1 cellular context compared by ENCODE assay signal in the genomic region with DNA sequence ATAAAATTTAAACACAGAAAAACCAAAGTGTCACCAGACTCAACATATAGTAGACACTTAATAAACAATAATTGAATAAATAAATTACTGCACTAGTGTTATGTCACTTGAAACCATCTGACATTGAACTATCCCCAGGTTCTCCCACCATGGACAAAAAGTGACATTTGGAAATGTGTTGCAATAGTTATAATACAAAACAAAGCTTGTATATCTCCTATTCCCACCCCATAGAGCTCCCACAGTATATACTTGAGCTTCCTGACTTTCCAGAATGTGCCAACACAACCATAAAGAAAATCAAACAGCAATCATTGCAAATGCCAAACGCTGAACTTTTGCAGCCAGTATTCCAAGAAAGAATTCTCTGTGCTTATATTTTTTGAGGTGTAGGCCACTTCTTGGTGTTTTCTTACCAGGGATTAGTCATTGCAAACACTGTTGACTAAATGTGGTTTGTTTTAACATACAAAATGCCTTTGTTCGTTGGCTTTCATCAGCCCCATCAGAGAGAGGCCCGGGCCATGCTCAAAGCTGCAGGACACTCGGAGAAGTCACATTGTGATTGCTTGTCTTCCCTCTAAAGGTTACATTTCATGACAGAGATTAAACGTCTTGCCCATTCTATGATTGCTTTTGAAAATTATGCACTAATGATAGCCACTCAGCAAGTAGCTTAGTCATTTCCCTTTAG.
TF ChIP-seq lines count a peak whose summit lies in the region.

No MANE protein-coding gene starts in this region.

TF ChIP-seq in HepG2, 621 proteins besides CTCF, POLR2A, EP300 and RAD21 (continued from another document):
- TF ChIP-seq, protein P1, sequence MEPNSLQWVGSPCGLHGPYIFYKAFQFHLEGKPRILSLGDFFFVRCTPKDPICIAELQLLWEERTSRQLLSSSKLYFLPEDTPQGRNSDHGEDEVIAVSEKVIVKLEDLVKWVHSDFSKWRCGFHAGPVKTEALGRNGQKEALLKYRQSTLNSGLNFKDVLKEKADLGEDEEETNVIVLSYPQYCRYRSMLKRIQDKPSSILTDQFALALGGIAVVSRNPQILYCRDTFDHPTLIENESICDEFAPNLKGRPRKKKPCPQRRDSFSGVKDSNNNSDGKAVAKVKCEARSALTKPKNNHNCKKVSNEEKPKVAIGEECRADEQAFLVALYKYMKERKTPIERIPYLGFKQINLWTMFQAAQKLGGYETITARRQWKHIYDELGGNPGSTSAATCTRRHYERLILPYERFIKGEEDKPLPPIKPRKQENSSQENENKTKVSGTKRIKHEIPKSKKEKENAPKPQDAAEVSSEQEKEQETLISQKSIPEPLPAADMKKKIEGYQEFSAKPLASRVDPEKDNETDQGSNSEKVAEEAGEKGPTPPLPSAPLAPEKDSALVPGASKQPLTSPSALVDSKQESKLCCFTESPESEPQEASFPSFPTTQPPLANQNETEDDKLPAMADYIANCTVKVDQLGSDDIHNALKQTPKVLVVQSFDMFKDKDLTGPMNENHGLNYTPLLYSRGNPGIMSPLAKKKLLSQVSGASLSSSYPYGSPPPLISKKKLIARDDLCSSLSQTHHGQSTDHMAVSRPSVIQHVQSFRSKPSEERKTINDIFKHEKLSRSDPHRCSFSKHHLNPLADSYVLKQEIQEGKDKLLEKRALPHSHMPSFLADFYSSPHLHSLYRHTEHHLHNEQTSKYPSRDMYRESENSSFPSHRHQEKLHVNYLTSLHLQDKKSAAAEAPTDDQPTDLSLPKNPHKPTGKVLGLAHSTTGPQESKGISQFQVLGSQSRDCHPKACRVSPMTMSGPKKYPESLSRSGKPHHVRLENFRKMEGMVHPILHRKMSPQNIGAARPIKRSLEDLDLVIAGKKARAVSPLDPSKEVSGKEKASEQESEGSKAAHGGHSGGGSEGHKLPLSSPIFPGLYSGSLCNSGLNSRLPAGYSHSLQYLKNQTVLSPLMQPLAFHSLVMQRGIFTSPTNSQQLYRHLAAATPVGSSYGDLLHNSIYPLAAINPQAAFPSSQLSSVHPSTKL (CRISPR knock-in tag; IDR thresholded peaks at IDR 0.05) = peak; percentile 76
- TF ChIP-seq, protein P2, sequence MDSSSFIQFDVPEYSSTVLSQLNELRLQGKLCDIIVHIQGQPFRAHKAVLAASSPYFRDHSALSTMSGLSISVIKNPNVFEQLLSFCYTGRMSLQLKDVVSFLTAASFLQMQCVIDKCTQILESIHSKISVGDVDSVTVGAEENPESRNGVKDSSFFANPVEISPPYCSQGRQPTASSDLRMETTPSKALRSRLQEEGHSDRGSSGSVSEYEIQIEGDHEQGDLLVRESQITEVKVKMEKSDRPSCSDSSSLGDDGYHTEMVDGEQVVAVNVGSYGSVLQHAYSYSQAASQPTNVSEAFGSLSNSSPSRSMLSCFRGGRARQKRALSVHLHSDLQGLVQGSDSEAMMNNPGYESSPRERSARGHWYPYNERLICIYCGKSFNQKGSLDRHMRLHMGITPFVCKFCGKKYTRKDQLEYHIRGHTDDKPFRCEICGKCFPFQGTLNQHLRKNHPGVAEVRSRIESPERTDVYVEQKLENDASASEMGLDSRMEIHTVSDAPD (CRISPR knock-in tag; IDR thresholded peaks at IDR 0.05) = no peak
- TF ChIP-seq FOXK1 (CRISPR knock-in tag; IDR thresholded peaks at IDR 0.05; ENCODE audit: borderline replicate concordance, low read depth) = 0 out of 2 replicates have a peak, but pooled peaks have one; percentile 6
- TF ChIP-seq ZNF136 (CRISPR knock-in tag; IDR thresholded peaks at IDR 0.05; ENCODE audit: low read depth) = no peak
- TF ChIP-seq TCF7 (IDR thresholded peaks at IDR 0.05; ENCODE audit: low read depth) = peak; percentile 88
- TF ChIP-seq ZNF101 (CRISPR knock-in tag; IDR thresholded peaks at IDR 0.05; ENCODE audit: borderline replicate concordance, low read depth) = no peak
- no peak for TF ChIP-seq KDM3A (CRISPR knock-in tag; IDR thresholded peaks at IDR 0.05; ENCODE audit: low read depth)
- TF ChIP-seq SOX13 (IDR thresholded peaks at IDR 0.05) = no peak
- peak in 1 of 2 experiments; percentile 89; a peak in 2 of 4 replicates for TF ChIP-seq SOX13 (CRISPR knock-in tag; conservative IDR thresholded peaks at IDR 0.05 in 1 of 2, IDR thresholded peaks at IDR 0.05 in 1 of 2)
- TF ChIP-seq MYNN (CRISPR knock-in tag; IDR thresholded peaks at IDR 0.05; ENCODE audit: low read depth) = no peak
- no peak for TF ChIP-seq E2F5 (CRISPR knock-in tag; conservative IDR thresholded peaks at IDR 0.05)
- TF ChIP-seq CEBPG (CRISPR knock-in tag; IDR thresholded peaks at IDR 0.05) = 0 out of 2 replicates have a peak, but pooled peaks have one; percentile 15
- TF ChIP-seq CEBPB (IDR thresholded peaks at IDR 0.05; ENCODE audit: borderline replicate concordance, low read depth, low read length) = peak; percentile 61
- TF ChIP-seq FOXA3 (CRISPR knock-in tag; IDR thresholded peaks at IDR 0.05) = peak; percentile 59
- TF ChIP-seq, protein P3, sequence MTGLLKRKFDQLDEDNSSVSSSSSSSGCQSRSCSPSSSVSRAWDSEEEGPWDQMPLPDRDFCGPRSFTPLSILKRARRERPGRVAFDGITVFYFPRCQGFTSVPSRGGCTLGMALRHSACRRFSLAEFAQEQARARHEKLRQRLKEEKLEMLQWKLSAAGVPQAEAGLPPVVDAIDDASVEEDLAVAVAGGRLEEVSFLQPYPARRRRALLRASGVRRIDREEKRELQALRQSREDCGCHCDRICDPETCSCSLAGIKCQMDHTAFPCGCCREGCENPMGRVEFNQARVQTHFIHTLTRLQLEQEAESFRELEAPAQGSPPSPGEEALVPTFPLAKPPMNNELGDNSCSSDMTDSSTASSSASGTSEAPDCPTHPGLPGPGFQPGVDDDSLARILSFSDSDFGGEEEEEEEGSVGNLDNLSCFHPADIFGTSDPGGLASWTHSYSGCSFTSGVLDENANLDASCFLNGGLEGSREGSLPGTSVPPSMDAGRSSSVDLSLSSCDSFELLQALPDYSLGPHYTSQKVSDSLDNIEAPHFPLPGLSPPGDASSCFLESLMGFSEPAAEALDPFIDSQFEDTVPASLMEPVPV (CRISPR knock-in tag; IDR thresholded peaks at IDR 0.05) = no peak
- TF ChIP-seq, protein P4, sequence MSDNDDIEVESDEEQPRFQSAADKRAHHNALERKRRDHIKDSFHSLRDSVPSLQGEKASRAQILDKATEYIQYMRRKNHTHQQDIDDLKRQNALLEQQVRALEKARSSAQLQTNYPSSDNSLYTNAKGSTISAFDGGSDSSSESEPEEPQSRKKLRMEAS (IDR thresholded peaks at IDR 0.05) = peak; percentile 31; the same call in 1 of the 2 replicates
- TF ChIP-seq FOXP1 (IDR thresholded peaks at IDR 0.05) = no peak
- TF ChIP-seq FOXP1 (CRISPR knock-in tag; IDR thresholded peaks at IDR 0.05) = peak; percentile 61; the same call in 1 of the 2 replicates
- TF ChIP-seq, protein P5, sequence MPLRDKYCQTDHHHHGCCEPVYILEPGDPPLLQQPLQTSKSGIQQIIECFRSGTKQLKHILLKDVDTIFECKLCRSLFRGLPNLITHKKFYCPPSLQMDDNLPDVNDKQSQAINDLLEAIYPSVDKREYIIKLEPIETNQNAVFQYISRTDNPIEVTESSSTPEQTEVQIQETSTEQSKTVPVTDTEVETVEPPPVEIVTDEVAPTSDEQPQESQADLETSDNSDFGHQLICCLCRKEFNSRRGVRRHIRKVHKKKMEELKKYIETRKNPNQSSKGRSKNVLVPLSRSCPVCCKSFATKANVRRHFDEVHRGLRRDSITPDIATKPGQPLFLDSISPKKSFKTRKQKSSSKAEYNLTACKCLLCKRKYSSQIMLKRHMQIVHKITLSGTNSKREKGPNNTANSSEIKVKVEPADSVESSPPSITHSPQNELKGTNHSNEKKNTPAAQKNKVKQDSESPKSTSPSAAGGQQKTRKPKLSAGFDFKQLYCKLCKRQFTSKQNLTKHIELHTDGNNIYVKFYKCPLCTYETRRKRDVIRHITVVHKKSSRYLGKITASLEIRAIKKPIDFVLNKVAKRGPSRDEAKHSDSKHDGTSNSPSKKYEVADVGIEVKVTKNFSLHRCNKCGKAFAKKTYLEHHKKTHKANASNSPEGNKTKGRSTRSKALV (CRISPR knock-in tag; IDR thresholded peaks at IDR 0.05) = 0 out of 2 replicates have a peak, but pooled peaks have one; percentile 36
- peak; percentile 50 for TF ChIP-seq HMG20A (CRISPR knock-in tag; IDR thresholded peaks at IDR 0.05; ENCODE audit: borderline replicate concordance)
- TF ChIP-seq CBX1 (IDR thresholded peaks at IDR 0.05; ENCODE audit: low read depth) = no peak
